8 cellular contexts compared by ENCODE assay signal in the genomic region with DNA sequence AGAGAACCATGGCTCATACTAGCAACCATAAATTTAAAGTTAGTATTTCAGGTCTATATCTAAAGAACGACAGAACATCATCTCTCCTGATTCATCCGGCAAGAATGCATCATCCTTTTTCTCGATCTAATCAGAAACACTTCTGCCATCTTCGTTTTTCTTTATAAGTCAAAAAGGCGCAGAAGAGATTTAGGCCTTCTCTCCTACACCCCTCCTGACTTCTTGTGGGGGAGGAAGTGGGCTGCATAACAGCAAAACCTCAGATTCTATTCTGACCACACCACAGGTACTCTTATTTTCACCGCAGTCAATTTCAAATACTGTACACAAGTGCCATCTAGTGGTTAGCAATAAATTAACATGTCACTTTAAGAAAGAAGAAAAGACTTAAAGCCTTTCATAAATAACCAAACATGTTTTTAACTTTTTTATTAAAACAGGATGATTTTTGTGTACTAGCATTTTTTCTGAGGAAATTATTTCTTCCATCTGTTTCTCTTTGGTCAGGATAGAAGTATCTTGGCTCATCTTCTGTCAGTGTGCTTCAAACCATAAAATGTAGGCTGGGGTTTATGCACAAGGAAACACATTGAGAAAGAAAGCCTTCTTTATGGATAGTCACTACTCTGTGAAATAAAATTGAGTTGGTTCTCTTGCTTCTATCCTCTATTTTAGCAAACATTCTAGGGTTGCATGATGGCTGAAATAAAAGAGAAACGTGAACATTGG. TPM values are rescaled to one million over a fixed set of nuclear protein-coding genes. Genes with fewer than 3 reads are reported as not detected.
DNase-seq lines count a peak whose midpoint lies in the region; ATAC-seq, FAIRE-seq and TF ChIP-seq lines count a peak whose summit lies in the region.

No MANE protein-coding gene starts in this region.

- DNase-seq in activated CD4-positive, alpha-beta T cell treated with anti-CD3 and anti-CD28 coated beads, Interleukin-2, amount 10 ng/mL, durations not matched to agents 24 days and 14 days, result peak; percentile 80
- no peak for DNase-seq in activated CD4-positive, alpha-beta T cell treated with anti-CD3 and anti-CD28 coated beads for 1 hour
- DNase-seq in NT2/D1 (ENCODE audit: low read depth, low spot score) (peak; percentile 13), astrocyte (ENCODE audit: low read depth) (peak; percentile 68), iris pigment epithelial cell (ENCODE audit: low read depth) (peak; percentile 66)
- DNase-seq in stimulated activated CD8-positive, alpha-beta memory T cell treated with anti-CD3 and anti-CD28 coated beads, Interleukin-4, amount 100 ng/mL, for 48 hours, result peak; percentile 46

- H3K36me3 ChIP-seq in NT2/D1 (ENCODE audit: insufficient read depth, insufficient read length, low read length), result no peaks in the 10 kb centered on the region
- H3K36me3 ChIP-seq in astrocyte (ENCODE audit: insufficient read depth, low read length), result no peaks in the 10 kb centered on the region

- no peak overlapping the region for H3K27ac ChIP-seq in astrocyte (ENCODE audit: low read depth, low read length)

- TF ChIP-seq CTCF in astrocyte (IDR thresholded peaks at IDR 0.05; ENCODE audit: insufficient read depth, low read depth, low read length), result peak; percentile 70

- FAIRE-seq in astrocyte (lab: Jason Lieb, UNC), result peak; percentile 60

- no peaks in the 10 kb centered on the region for H3K9me3 Mint-ChIP-seq in activated CD4-positive, alpha-beta T cell treated with anti-CD3 and anti-CD28 coated beads, Interleukin-2, amount 10 ng/mL, durations not matched to agents 24 days and 14 days
- no peaks in the 10 kb centered on the region for H3K9me3 Mint-ChIP-seq in astrocyte (ENCODE audit: unreplicated experiment)

- H3K4me3 ChIP-seq in NT2/D1 (ENCODE audit: insufficient read length, low read depth) (no peak overlapping the region), astrocyte (ENCODE audit: insufficient read depth, low read depth, low read length) (peak overlapping the region; percentile 24)

- H3K4me2 ChIP-seq in astrocyte (ENCODE audit: low read length), result peak overlapping the region; percentile 76

- no peaks in the 10 kb centered on the region for H3K27me3 ChIP-seq in NT2/D1 (ENCODE audit: insufficient read depth, insufficient read length)
- H3K27me3 ChIP-seq in astrocyte (ENCODE audit: insufficient read depth, low read length), result no peaks in the 10 kb centered on the region

- no peak overlapping the region for H2AFZ ChIP-seq in astrocyte (ENCODE audit: low read depth, low read length)

- peaks cover 8% of the 10 kb centered on the region for H3K27me3 Mint-ChIP-seq in activated CD4-positive, alpha-beta T cell treated with anti-CD3 and anti-CD28 coated beads, Interleukin-2, amount 10 ng/mL, durations not matched to agents 24 days and 14 days
- H3K27me3 Mint-ChIP-seq in astrocyte (ENCODE audit: low read depth, unreplicated experiment), result no peaks in the 10 kb centered on the region

- H3K9me3 ChIP-seq in NT2/D1 (ENCODE audit: insufficient read depth, low read length) (no peaks in the 10 kb centered on the region), astrocyte (ENCODE audit: insufficient read depth, low read depth, low read length) (no peaks in the 10 kb centered on the region)

- no peaks in the 10 kb centered on the region for H3K79me2 ChIP-seq in astrocyte (ENCODE audit: insufficient read depth, low read length)

- H3K27ac Mint-ChIP-seq in activated CD4-positive, alpha-beta T cell treated with anti-CD3 and anti-CD28 coated beads, Interleukin-2, amount 10 ng/mL, durations not matched to agents 24 days and 14 days, result peak overlapping the region; percentile 8
- H3K27ac Mint-ChIP-seq in astrocyte (ENCODE audit: unreplicated experiment), result no peak overlapping the region

- no peak overlapping the region for H3K4me3 Mint-ChIP-seq in activated CD4-positive, alpha-beta T cell treated with anti-CD3 and anti-CD28 coated beads, Interleukin-2, amount 10 ng/mL, durations not matched to agents 24 days and 14 days
- no peak overlapping the region for H3K4me3 Mint-ChIP-seq in astrocyte (ENCODE audit: unreplicated experiment)

- peaks cover 9% of the 10 kb centered on the region for H3K4me1 Mint-ChIP-seq in activated CD4-positive, alpha-beta T cell treated with anti-CD3 and anti-CD28 coated beads, Interleukin-2, amount 10 ng/mL, durations not matched to agents 24 days and 14 days
- peaks cover 2% of the 10 kb centered on the region for H3K4me1 Mint-ChIP-seq in astrocyte (ENCODE audit: low read depth, unreplicated experiment)

- H3K4me1 ChIP-seq in NT2/D1 (ENCODE audit: insufficient read depth, insufficient read length) (no peaks in the 10 kb centered on the region), astrocyte (ENCODE audit: insufficient read depth, low read length) (peaks cover 6% of the 10 kb centered on the region)

- no peaks in the 10 kb centered on the region for H3K36me3 Mint-ChIP-seq in activated CD4-positive, alpha-beta T cell treated with anti-CD3 and anti-CD28 coated beads, Interleukin-2, amount 10 ng/mL, durations not matched to agents 24 days and 14 days (ENCODE audit: low read depth)
- H3K36me3 Mint-ChIP-seq in astrocyte (ENCODE audit: low read depth, unreplicated experiment), result no peaks in the 10 kb centered on the region

- intact Hi-C loops in activated CD4-positive, alpha-beta T cell treated with anti-CD3 and anti-CD28 coated beads, Interleukin-2, amount 10 ng/mL, durations not matched to agents 24 days and 14 days (cut with micrococcal nuclease), result loop anchor here (1.0 to 5.0 kb wide), 2 partner anchors 41 to 77 kb away; no protein-coding TSS in a partner anchor

- ATAC-seq in GM21423 (IDR thresholded peaks at IDR 0.05; ENCODE audit: unreplicated experiment), result peak; percentile 98
- peak; percentile 72 for ATAC-seq in HG03575 (IDR thresholded peaks at IDR 0.05; ENCODE audit: extremely low read depth, insufficient number of reproducible peaks, low FRiP score, unreplicated experiment)

- H3K9ac ChIP-seq in NT2/D1 (ENCODE audit: insufficient read length, low read depth), result no peak overlapping the region
- H3K9ac ChIP-seq in astrocyte (ENCODE audit: low read length), result no peak overlapping the region

- no peaks in the 10 kb centered on the region for H4K20me1 ChIP-seq in astrocyte (ENCODE audit: insufficient read depth, low read length)

RNA-seq across cellular contexts. Expression of a gene that starts 48.3 kb away (rescaled TPM):
- total RNA-seq in activated CD4-positive, alpha-beta T cell treated with anti-CD3 and anti-CD28 coated beads, Interleukin-2, amount 10 ng/mL, durations not matched to agents 24 days and 14 days, result 57.1 and 57.7 TPM in 2 replicates
- total RNA-seq in astrocyte, result 104 and 106 TPM in 2 replicates
